Comparison of ENCODE assay signal across 11 cellular contexts in the genomic region with DNA sequence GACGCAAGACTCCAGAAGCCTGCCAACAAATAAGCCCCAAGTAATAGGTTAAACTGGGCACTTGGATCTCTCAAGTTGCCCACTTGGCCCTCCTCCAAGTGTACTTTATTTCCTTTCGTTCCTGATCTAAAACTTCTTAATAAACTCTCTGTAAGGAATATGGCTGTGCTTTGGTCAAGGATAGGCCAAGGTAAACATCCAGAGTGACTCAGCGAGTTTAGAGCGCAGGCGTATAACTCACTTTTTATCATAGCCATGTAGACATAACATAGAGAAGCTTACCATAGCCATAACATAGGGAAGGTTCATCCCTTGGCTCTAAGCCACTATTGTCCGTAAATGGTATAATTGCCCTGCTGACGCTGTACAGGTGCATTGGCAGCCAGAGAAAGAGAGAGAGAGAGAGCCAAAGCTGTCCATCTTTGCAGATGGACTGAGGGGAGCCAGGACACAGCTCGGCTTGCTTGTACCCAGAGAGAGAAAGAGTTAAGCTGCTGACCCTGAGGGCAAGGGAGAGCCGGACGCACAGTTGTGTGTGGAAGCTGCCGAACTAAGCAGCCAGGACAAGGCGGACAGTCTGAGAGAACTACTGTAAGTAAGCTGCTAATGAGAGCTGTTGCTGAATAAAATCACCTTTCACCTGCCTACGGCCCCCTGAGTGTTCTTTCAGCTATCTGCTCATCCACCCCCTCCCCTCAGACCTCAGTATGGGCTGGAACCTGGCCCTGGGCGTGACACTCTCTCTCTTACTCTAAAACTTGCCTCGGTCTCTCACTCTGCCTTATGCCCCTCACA. TPM values are rescaled to one million over a fixed set of nuclear protein-coding genes. Genes with fewer than 3 reads are reported as not detected.
A peak's percentile ranks its signal among the peaks of the same experiment; 100 is the strongest.
DNase-seq lines count a peak whose midpoint lies in the region; ATAC-seq, FAIRE-seq and TF ChIP-seq lines count a peak whose summit lies in the region.
"Had no signal": no experiment of that assay in that cellular context is flagged by ENCODE, and none has a peak within 500 bp of the region (broad histone marks: within the 10 kb centered on the region; RNA-seq: fewer than 3 reads in every experiment).

No MANE protein-coding gene starts in this region.

- no peak overlapping the region for H3K27ac ChIP-seq in OCI-LY1 (ENCODE audit: low read depth, low read length, poor library complexity, severe bottlenecking)
- H3K27ac ChIP-seq in HepG2 (ENCODE audit: extremely low read length, insufficient read depth, low read length) = no peak overlapping the region
- H3K27ac ChIP-seq in suprapubic skin = no peak overlapping the region
- H3K27ac ChIP-seq: hepatocyte had no signal

- FAIRE-seq in HepG2 (lab: Jason Lieb, UNC) = no peak

- H3K4me1 Mint-ChIP-seq in activated naive CD8-positive, alpha-beta T cell (ENCODE audit: low read depth) = peaks cover 39% of the 10 kb centered on the region
- H3K4me1 Mint-ChIP-seq in activated naive CD8-positive, alpha-beta T cell treated with anti-CD3 and anti-CD28 coated beads for 36 hours = peaks cover 22% of the 10 kb centered on the region

- no TSS peak for BruUV-seq in HepG2 (replicated peaks; lab: Mats Ljungman, UMichigan)

- H3K4me2 ChIP-seq in OCI-LY1 (ENCODE audit: low read length) = no peak overlapping the region
- no peak overlapping the region for H3K4me2 ChIP-seq in HepG2 (ENCODE audit: low read depth, low read length)

- H3K4me3 ChIP-seq in OCI-LY1 (ENCODE audit: low read depth, low read length, poor library complexity, severe bottlenecking) (peak overlapping the region; percentile 61), HepG2 (replicated peaks in 1 of 3; ENCODE audit: insufficient read depth in 1 of 3, low read depth in 2 of 3, low read length in 3 of 3) (no peak overlapping the region), suprapubic skin (peak overlapping the region; percentile 42)
- H3K4me3 ChIP-seq: hepatocyte had no signal

- TF ChIP-seq CTCF in OCI-LY1 (IDR thresholded peaks at IDR 0.05; ENCODE audit: low read length) (no peak), HepG2 (CRISPR knock-in tag; IDR thresholded peaks at IDR 0.05) (no peak), suprapubic skin (IDR thresholded peaks at IDR 0.05) (no peak)

- H3K4me1 ChIP-seq in OCI-LY1 (ENCODE audit: insufficient read depth, low read length, severe bottlenecking) (peaks cover 29% of the 10 kb centered on the region), HepG2 (ENCODE audit: insufficient read depth, low read length) (peaks cover 12% of the 10 kb centered on the region), suprapubic skin (peaks cover 29% of the 10 kb centered on the region)
- H3K4me1 ChIP-seq: BE2C had no signal

- intact Hi-C loops in HepG2 (cut with micrococcal nuclease; ENCODE audit: unreplicated experiment) = no loop called here

- no peak overlapping the region for H3K27ac Mint-ChIP-seq in activated naive CD8-positive, alpha-beta T cell
- H3K27ac Mint-ChIP-seq in activated naive CD8-positive, alpha-beta T cell treated with anti-CD3 and anti-CD28 coated beads for 36 hours = no peak overlapping the region

- H3K9me3 ChIP-seq in OCI-LY1 (ENCODE audit: low read length) = peaks cover 34% of the 10 kb centered on the region
- no peaks in the 10 kb centered on the region; the same call in 1 of the 2 replicates for H3K9me3 ChIP-seq in HepG2 (ENCODE audit: low read length)
- no peaks in the 10 kb centered on the region for H3K9me3 ChIP-seq in suprapubic skin
- H3K9me3 ChIP-seq: BE2C had no signal

- TF ChIP-seq EP300 in HepG2 (IDR thresholded peaks at IDR 0.05; ENCODE audit: low read depth in 2 of 2, low read length in 2 of 2) (no peak), HepG2 (CRISPR knock-in tag; IDR thresholded peaks at IDR 0.05; ENCODE audit: borderline replicate concordance) (no peak), suprapubic skin (IDR thresholded peaks at IDR 0.05) (no peak)

- 73% methylated on average over 13 of the region's 15 CpGs for WGBS in HepG2 (ENCODE audit: low lambda C conversion rate)
- WGBS in suprapubic skin = 85% methylated on average over 15 of the region's 15 CpGs

- H3K79me2 ChIP-seq in OCI-LY1 (ENCODE audit: insufficient read depth, low read length) (no peaks in the 10 kb centered on the region), HepG2 (ENCODE audit: insufficient read depth, low read length) (no peaks in the 10 kb centered on the region)
- H3K79me2 ChIP-seq: hepatocyte had no signal

- H3K36me3 ChIP-seq in OCI-LY1 (ENCODE audit: insufficient read depth, low read length) = peaks cover 61% of the 10 kb centered on the region
- no peaks in the 10 kb centered on the region for H3K36me3 ChIP-seq in HepG2 (replicated peaks in 1 of 2; ENCODE audit: control insufficient read depth in 1 of 2, insufficient read depth in 2 of 2, low read length in 2 of 2)
- H3K36me3 ChIP-seq in suprapubic skin = peaks cover 11% of the 10 kb centered on the region
- H3K36me3 ChIP-seq: BE2C had no signal

- no peak for DNase-seq in activated naive CD8-positive, alpha-beta T cell treated with anti-CD3 and anti-CD28 coated beads for 36 hours
- DNase-seq in HepG2 (ENCODE audit: low spot score) = no peak
- no peak for DNase-seq in suprapubic skin (ENCODE audit: low spot score in 2 of 2)
- no peak for DNase-seq in effector CD4-positive, alpha-beta T cell
- DNase-seq: BE2C had no signal

- no peak overlapping the region for H3K9ac ChIP-seq in OCI-LY1 (ENCODE audit: low read length)
- H3K9ac ChIP-seq in HepG2 (ENCODE audit: insufficient read depth, low read depth, low read length) = no peak overlapping the region

- ATAC-seq in HepG2 = no peak
- ATAC-seq in esophagus mucosa = no peak
- no peak for ATAC-seq in HG03432 (IDR thresholded peaks at IDR 0.05; ENCODE audit: unreplicated experiment)

- H2AFZ ChIP-seq in OCI-LY1 (ENCODE audit: low read length) (no peak overlapping the region), HepG2 (ENCODE audit: low read length) (no peak overlapping the region)
- H2AFZ ChIP-seq: hepatocyte had no signal

- H3F3A ChIP-seq in OCI-LY1 (ENCODE audit: insufficient read depth, low read length) = no peaks in the 10 kb centered on the region

- no peaks in the 10 kb centered on the region for H3K27me3 Mint-ChIP-seq in activated naive CD8-positive, alpha-beta T cell
- H3K27me3 Mint-ChIP-seq in activated naive CD8-positive, alpha-beta T cell treated with anti-CD3 and anti-CD28 coated beads for 36 hours = no peaks in the 10 kb centered on the region

- TF ChIP-seq RAD21 in HepG2 (CRISPR knock-in tag; IDR thresholded peaks at IDR 0.05) = no peak

- peak overlapping the region; percentile 23 for H3K4me3 Mint-ChIP-seq in activated naive CD8-positive, alpha-beta T cell
- H3K4me3 Mint-ChIP-seq in activated naive CD8-positive, alpha-beta T cell treated with anti-CD3 and anti-CD28 coated beads for 36 hours = no peak overlapping the region

- no peaks in the 10 kb centered on the region for H3K27me3 ChIP-seq in OCI-LY1 (ENCODE audit: insufficient read depth, low read length)
- peaks cover 0 to 8% of the 10 kb centered on the region in 2 experiments; a peak in 2 of 5 replicates for H3K27me3 ChIP-seq in HepG2 (ENCODE audit: control insufficient read depth in 1 of 2, insufficient read depth in 2 of 2, low read length in 2 of 2)
- H3K27me3 ChIP-seq in suprapubic skin = no peaks in the 10 kb centered on the region
- H3K27me3 ChIP-seq: hepatocyte had no signal

- POLR2A ChIA-PET in HepG2 (lab: Yijun Ruan, JAX) = no interaction called here

- CTCF ChIA-PET in HepG2 (lab: Yijun Ruan, JAX; ENCODE audit: low intra/inter-chr PET ratio, low total read pairs) = no interaction called here

- no peak for TF ChIP-seq POLR2A in HepG2 (IDR thresholded peaks at IDR 0.05; ENCODE audit: insufficient read depth in 1 of 2, low read depth in 2 of 2, low read length in 2 of 2)
- no peak for TF ChIP-seq POLR2A in suprapubic skin (IDR thresholded peaks at IDR 0.05)

- H4K20me1 ChIP-seq in OCI-LY1 (ENCODE audit: insufficient read depth, low read length) (no peaks in the 10 kb centered on the region), HepG2 (ENCODE audit: insufficient read depth, low read length) (no peaks in the 10 kb centered on the region)

- H3K9me3 Mint-ChIP-seq in activated naive CD8-positive, alpha-beta T cell (ENCODE audit: low read depth) = peaks cover 24% of the 10 kb centered on the region
- H3K9me3 Mint-ChIP-seq in activated naive CD8-positive, alpha-beta T cell treated with anti-CD3 and anti-CD28 coated beads for 36 hours = peaks cover 25% of the 10 kb centered on the region

- peaks cover 43% of the 10 kb centered on the region for H3K36me3 Mint-ChIP-seq in activated naive CD8-positive, alpha-beta T cell
- H3K36me3 Mint-ChIP-seq in activated naive CD8-positive, alpha-beta T cell treated with anti-CD3 and anti-CD28 coated beads for 36 hours = peaks cover 32% of the 10 kb centered on the region

- no peaks in the 10 kb centered on the region for H3K9me2 ChIP-seq in OCI-LY1 (ENCODE audit: low read depth, low read length)

- in situ Hi-C loops in HepG2 (cut with HindIII; ENCODE audit: extremely low pct_ligation_motif_present, low pct_unique_long_range_greater_than_20kb) = no loop called here

RNA-seq across cellular contexts. Expression of gene TLR1, which starts 1.8 kb away (rescaled TPM):
- total RNA-seq in activated naive CD8-positive, alpha-beta T cell treated with anti-CD3 and anti-CD28 coated beads for 36 hours = 1 to 10 TPM; 1.6 to 2.4 TPM
- total RNA-seq in HepG2 (2016; rRNA removed; fragmentation: Illumina TruSeq; extraction: Trizol) (0.11 TPM in 1 of 2 replicates, not detected in the other), suprapubic skin (1 to 10 TPM; 6.7 to 9.8 (median 8.9) TPM), esophagus mucosa (2.7 TPM)
- total RNA-seq in HepG2 (2016; cell fraction: cytosol; rRNA removed; fragmentation: Illumina TruSeq; extraction: Trizol; ENCODE audit: low read depth) = not detected in 2 replicates
- total RNA-seq in HepG2 (2016; cell fraction: insoluble cytoplasmic fraction; rRNA removed; fragmentation: Illumina TruSeq; extraction: Trizol) = 0.19 and 0.21 TPM in 2 replicates
- total RNA-seq in HepG2 (2016; cell fraction: membrane; rRNA removed; fragmentation: Illumina TruSeq; extraction: Trizol) = 0.09 TPM in 1 of 2 replicates, not detected in the other
- 0.19 and 0.43 TPM in 2 replicates for total RNA-seq in HepG2 (2016; cell fraction: nucleus; rRNA removed; fragmentation: Illumina TruSeq; extraction: Trizol)
- 0.08 TPM in 2 replicates for polyA plus RNA-seq in HepG2 (2011; rRNA removed)
- 0.04 and 0.09 TPM in 2 replicates for polyA plus RNA-seq in HepG2 (2011; cell fraction: cytosol; rRNA removed)
- 0.05 and 0.07 TPM in 2 replicates for polyA plus RNA-seq in HepG2 (2011; cell fraction: nucleus; rRNA removed)
- polyA plus RNA-seq in HepG2 (2012) = 0.20 and 0.23 TPM in 2 replicates
- polyA plus RNA-seq in HepG2 (2016; cell fraction: cytosol; fragmentation: Illumina TruSeq; extraction: Trizol; ENCODE audit: low read depth) = not detected in 2 replicates
- not detected in 2 replicates for polyA plus RNA-seq in HepG2 (2016; cell fraction: insoluble cytoplasmic fraction; fragmentation: Illumina TruSeq; extraction: Trizol; ENCODE audit: low read depth)
- 0.18 TPM in 1 of 2 replicates, not detected in the other for polyA plus RNA-seq in HepG2 (2016; cell fraction: membrane; fragmentation: Illumina TruSeq; extraction: Trizol; ENCODE audit: low read depth)
- not detected in 2 replicates for polyA plus RNA-seq in HepG2 (2016; cell fraction: nucleus; fragmentation: Illumina TruSeq; extraction: Trizol; ENCODE audit: insufficient read depth, low read depth)
- 0.07 TPM in 1 of 2 replicates, not detected in the other for polyA minus RNA-seq in HepG2 (2011; rRNA and poly(A)+ RNA removed; ENCODE audit: low replicate concordance)
- not detected in 2 replicates for polyA minus RNA-seq in HepG2 (2011; cell fraction: cytosol; rRNA and poly(A)+ RNA removed)
- polyA minus RNA-seq in HepG2 (2011; cell fraction: nucleus; rRNA and poly(A)+ RNA removed) = 0.39 and 0.87 TPM in 2 replicates

RNA-seq across cellular contexts. Expression of gene TLR10, which starts 20.0 kb away (rescaled TPM):
- under 1 TPM; 0.26 to 0.29 TPM for total RNA-seq in activated naive CD8-positive, alpha-beta T cell treated with anti-CD3 and anti-CD28 coated beads for 36 hours
- total RNA-seq in HepG2 (2016; rRNA removed; fragmentation: Illumina TruSeq; extraction: Trizol) (not detected in 2 replicates), suprapubic skin (under 1 TPM in 2 of 4 donors, not detected in 2; 0.16 to 0.17 TPM), esophagus mucosa (0.40 TPM)
- not detected in 2 replicates for total RNA-seq in HepG2 (2016; cell fraction: cytosol; rRNA removed; fragmentation: Illumina TruSeq; extraction: Trizol; ENCODE audit: low read depth)
- total RNA-seq in HepG2 (2016; cell fraction: insoluble cytoplasmic fraction; rRNA removed; fragmentation: Illumina TruSeq; extraction: Trizol) = not detected in 2 replicates
- not detected in 2 replicates for total RNA-seq in HepG2 (2016; cell fraction: membrane; rRNA removed; fragmentation: Illumina TruSeq; extraction: Trizol)
- total RNA-seq in HepG2 (2016; cell fraction: nucleus; rRNA removed; fragmentation: Illumina TruSeq; extraction: Trizol) = not detected in 2 replicates
- polyA plus RNA-seq in HepG2 (2011; rRNA removed) = not detected in 2 replicates
- not detected in 2 replicates for polyA plus RNA-seq in HepG2 (2011; cell fraction: cytosol; rRNA removed)
- 0.03 TPM in 1 of 2 replicates, not detected in the other for polyA plus RNA-seq in HepG2 (2011; cell fraction: nucleus; rRNA removed)
- polyA plus RNA-seq in HepG2 (2012) = not detected in 2 replicates
- not detected in 2 replicates for polyA plus RNA-seq in HepG2 (2016; cell fraction: cytosol; fragmentation: Illumina TruSeq; extraction: Trizol; ENCODE audit: low read depth)
- polyA plus RNA-seq in HepG2 (2016; cell fraction: insoluble cytoplasmic fraction; fragmentation: Illumina TruSeq; extraction: Trizol; ENCODE audit: low read depth) = not detected in 2 replicates
- polyA plus RNA-seq in HepG2 (2016; cell fraction: membrane; fragmentation: Illumina TruSeq; extraction: Trizol; ENCODE audit: low read depth) = not detected in 2 replicates
- not detected in 2 replicates for polyA plus RNA-seq in HepG2 (2016; cell fraction: nucleus; fragmentation: Illumina TruSeq; extraction: Trizol; ENCODE audit: insufficient read depth, low read depth)
- not detected in 2 replicates for polyA minus RNA-seq in HepG2 (2011; rRNA and poly(A)+ RNA removed; ENCODE audit: low replicate concordance)
- polyA minus RNA-seq in HepG2 (2011; cell fraction: cytosol; rRNA and poly(A)+ RNA removed) = not detected in 2 replicates
- polyA minus RNA-seq in HepG2 (2011; cell fraction: nucleus; rRNA and poly(A)+ RNA removed) = not detected in 2 replicates
- total RNA-seq: hepatocyte, M059J had no signal
- polyA plus RNA-seq: hepatocyte had no signal

RNA-seq across cellular contexts. Expression of gene TLR6, which starts 53.9 kb away (rescaled TPM):
- total RNA-seq in activated naive CD8-positive, alpha-beta T cell treated with anti-CD3 and anti-CD28 coated beads for 36 hours = 1 to 10 TPM; 2.9 to 4.4 TPM
- total RNA-seq in HepG2 (2016; rRNA removed; fragmentation: Illumina TruSeq; extraction: Trizol) (0.52 and 0.71 TPM in 2 replicates), suprapubic skin (1 to 10 TPM; 2.1 to 6.4 (median 2.5) TPM), esophagus mucosa (1.6 TPM)
- 0.40 and 0.62 TPM in 2 replicates for total RNA-seq in HepG2 (2016; cell fraction: cytosol; rRNA removed; fragmentation: Illumina TruSeq; extraction: Trizol; ENCODE audit: low read depth)
- total RNA-seq in HepG2 (2016; cell fraction: insoluble cytoplasmic fraction; rRNA removed; fragmentation: Illumina TruSeq; extraction: Trizol) = 0.31 and 0.54 TPM in 2 replicates
- total RNA-seq in HepG2 (2016; cell fraction: membrane; rRNA removed; fragmentation: Illumina TruSeq; extraction: Trizol) = 1.0 and 1.2 TPM in 2 replicates
- total RNA-seq in HepG2 (2016; cell fraction: nucleus; rRNA removed; fragmentation: Illumina TruSeq; extraction: Trizol) = 0.71 and 0.72 TPM in 2 replicates
- 0.18 and 0.33 TPM in 2 replicates for polyA plus RNA-seq in HepG2 (2011; rRNA removed)
- polyA plus RNA-seq in HepG2 (2011; cell fraction: cytosol; rRNA removed) = 0.05 and 0.12 TPM in 2 replicates
- polyA plus RNA-seq in HepG2 (2011; cell fraction: nucleus; rRNA removed) = 0.19 and 0.23 TPM in 2 replicates
- 0.12 and 0.39 TPM in 2 replicates for polyA plus RNA-seq in HepG2 (2012)
- 0.02 TPM in 1 of 2 replicates, not detected in the other for polyA plus RNA-seq in HepG2 (2016; cell fraction: cytosol; fragmentation: Illumina TruSeq; extraction: Trizol; ENCODE audit: low read depth)
- polyA plus RNA-seq in HepG2 (2016; cell fraction: insoluble cytoplasmic fraction; fragmentation: Illumina TruSeq; extraction: Trizol; ENCODE audit: low read depth) = 0.17 and 0.19 TPM in 2 replicates
- 0.03 and 0.06 TPM in 2 replicates for polyA plus RNA-seq in HepG2 (2016; cell fraction: membrane; fragmentation: Illumina TruSeq; extraction: Trizol; ENCODE audit: low read depth)
- 0.61 and 0.71 TPM in 2 replicates for polyA plus RNA-seq in HepG2 (2016; cell fraction: nucleus; fragmentation: Illumina TruSeq; extraction: Trizol; ENCODE audit: insufficient read depth, low read depth)
- polyA minus RNA-seq in HepG2 (2011; rRNA and poly(A)+ RNA removed; ENCODE audit: low replicate concordance) = 0.20 and 7.2 TPM in 2 replicates
- 0.26 and 0.59 TPM in 2 replicates for polyA minus RNA-seq in HepG2 (2011; cell fraction: cytosol; rRNA and poly(A)+ RNA removed)
- polyA minus RNA-seq in HepG2 (2011; cell fraction: nucleus; rRNA and poly(A)+ RNA removed) = 0.62 and 0.90 TPM in 2 replicates

Comparison
In these comparisons a context has a peak if more than half of its experiments do, and no peak if none do; other contexts are left out.
1. H3K4me3 ChIP-seq: peak in OCI-LY1 (single experiment) and suprapubic skin (single experiment); none in HepG2 (0 of 3).